8 cellular contexts compared by ENCODE assay signal in genomic region chr18:44130365-44130942, GRCh38.
DNase-seq lines count a peak whose midpoint lies in the region; ATAC-seq, FAIRE-seq and TF ChIP-seq lines count a peak whose summit lies in the region.

No MANE protein-coding gene starts in this region.

- no peaks in the 10 kb centered on the region for H3K4me1 ChIP-seq in body of pancreas
- H3K4me1 ChIP-seq in kidney (ENCODE audit: control insufficient read depth in 1 of 2, insufficient read depth in 1 of 2, low read depth in 1 of 2, low read length in 2 of 2), result no peaks in the 10 kb centered on the region
- H3K4me1 ChIP-seq in vagina, result no peaks in the 10 kb centered on the region

- 44 to 52% methylated on average over 5 of the region's 5 CpGs for WGBS in body of pancreas, 2 donors

- H3K4me3 ChIP-seq in H7 (ENCODE audit: insufficient read depth, low read depth, low read length) (no peak overlapping the region), body of pancreas (no peak overlapping the region), kidney (ENCODE audit: low read length in 2 of 2) (no peak overlapping the region), vagina (no peak overlapping the region)

- H3K9me3 ChIP-seq in body of pancreas (no peaks in the 10 kb centered on the region), kidney (ENCODE audit: control insufficient read depth in 1 of 2, low read length in 2 of 2) (no peaks in the 10 kb centered on the region), vagina (no peaks in the 10 kb centered on the region)

- H3K36me3 ChIP-seq in H7 (replicated peaks; ENCODE audit: control insufficient read depth, insufficient read depth, low read length) (no peaks in the 10 kb centered on the region), body of pancreas (replicated peaks in 1 of 2; ENCODE audit: insufficient read depth in 1 of 2, low read depth in 2 of 2) (no peaks in the 10 kb centered on the region), kidney (ENCODE audit: control insufficient read depth in 1 of 2, insufficient read depth in 2 of 2, low read length in 2 of 2) (no peaks in the 10 kb centered on the region), vagina (no peaks in the 10 kb centered on the region)

- intact Hi-C loops in body of pancreas (cut with DNase I), result no loop called here
- intact Hi-C loops in kidney (cut with DNase I), result no loop called here
- intact Hi-C loops in vagina (cut with DNase I), result no loop called here
- intact Hi-C loops in activated CD4-positive, alpha-beta memory T cell treated with anti-CD3 and anti-CD28 coated beads for 36 hours (cut with micrococcal nuclease), result loop anchor here (10.0 kb wide), 1 partner anchor 1084 kb away; no protein-coding TSS in a partner anchor

- H3K9ac ChIP-seq in kidney (ENCODE audit: low read length in 2 of 2), result no peak overlapping the region

- TF ChIP-seq CTCF in body of pancreas (IDR thresholded peaks at IDR 0.05), result peak; percentile 43 to 66 (median 50)
- peak; percentile 55 for TF ChIP-seq CTCF in kidney (IDR thresholded peaks at IDR 0.05; ENCODE audit: borderline replicate concordance, extremely low read depth, insufficient read depth)
- TF ChIP-seq CTCF in vagina (IDR thresholded peaks at IDR 0.05), result peak; percentile 18 to 59 (median 37)

- H3K9me3 Mint-ChIP-seq in activated T-cell treated with anti-CD3 and anti-CD28 coated beads, Interleukin-2, amount 50 U/mL, for 24 hours, result peaks cover 6% of the 10 kb centered on the region
- H3K9me3 Mint-ChIP-seq in activated CD4-positive, alpha-beta memory T cell treated with anti-CD3 and anti-CD28 coated beads for 36 hours, result peaks cover 2% of the 10 kb centered on the region

- DNase-seq in DMS153 (lab: John Stamatoyannopoulos, UW) (peak; percentile 2), H7 (peak; percentile 55), NCI-H2196 treated with DMSO at 0.1 percent for 48 hours (lab: John Stamatoyannopoulos, UW; ENCODE audit: unreplicated experiment) (peak; percentile 2), body of pancreas (peak; percentile 12 to 16 (median 14)), kidney (no peak), vagina (ENCODE audit: extremely low spot score in 2 of 2) (no peak)
- no peak for DNase-seq in activated T-cell treated with anti-CD3 and anti-CD28 coated beads, Interleukin-2, amount 50 U/mL, for 24 hours
- no peak for DNase-seq in activated CD4-positive, alpha-beta memory T cell treated with anti-CD3 and anti-CD28 coated beads for 36 hours

- H3K4me3 Mint-ChIP-seq in activated T-cell treated with anti-CD3 and anti-CD28 coated beads, Interleukin-2, amount 50 U/mL, for 24 hours, result no peak overlapping the region
- H3K4me3 Mint-ChIP-seq in activated CD4-positive, alpha-beta memory T cell treated with anti-CD3 and anti-CD28 coated beads for 36 hours, result no peak overlapping the region

- H3K4me1 Mint-ChIP-seq in activated T-cell treated with anti-CD3 and anti-CD28 coated beads, Interleukin-2, amount 50 U/mL, for 24 hours (ENCODE audit: low read depth), result no peaks in the 10 kb centered on the region
- no peaks in the 10 kb centered on the region for H3K4me1 Mint-ChIP-seq in activated CD4-positive, alpha-beta memory T cell treated with anti-CD3 and anti-CD28 coated beads for 36 hours (ENCODE audit: low read depth)

- no peak overlapping the region for H3K27ac ChIP-seq in body of pancreas
- H3K27ac ChIP-seq in kidney (ENCODE audit: low read depth in 2 of 2, low read length in 2 of 2), result no peak overlapping the region
- H3K27ac ChIP-seq in vagina, result no peak overlapping the region

- POLR2A ChIA-PET in activated CD4-positive, alpha-beta memory T cell treated with anti-CD3 and anti-CD28 coated beads for 36 hours (lab: Charles Lee), result no interaction called here

- no peaks in the 10 kb centered on the region for H3K27me3 ChIP-seq in H7 (ENCODE audit: control insufficient read depth, insufficient read depth, low read length)
- no peaks in the 10 kb centered on the region for H3K27me3 ChIP-seq in body of pancreas
- no peaks in the 10 kb centered on the region for H3K27me3 ChIP-seq in vagina

- no peak for TF ChIP-seq POLR2A in body of pancreas (IDR thresholded peaks at IDR 0.05)
- TF ChIP-seq POLR2A in vagina (IDR thresholded peaks at IDR 0.05), result no peak

- FAIRE-seq in kidney (lab: Jason Lieb, UNC), result no peak

- CTCF ChIA-PET in activated CD4-positive, alpha-beta memory T cell treated with anti-CD3 and anti-CD28 coated beads for 36 hours (lab: Charles Lee), result interaction anchor here (0.6 to 0.8 kb wide), 2 partner anchors 225 to 871 kb away, joined by 3 read pairs; no protein-coding TSS in a partner anchor

- H3K27ac Mint-ChIP-seq in activated T-cell treated with anti-CD3 and anti-CD28 coated beads, Interleukin-2, amount 50 U/mL, for 24 hours, result no peak overlapping the region
- no peak overlapping the region for H3K27ac Mint-ChIP-seq in activated CD4-positive, alpha-beta memory T cell treated with anti-CD3 and anti-CD28 coated beads for 36 hours

- no peaks in the 10 kb centered on the region for H3K27me3 Mint-ChIP-seq in activated T-cell treated with anti-CD3 and anti-CD28 coated beads, Interleukin-2, amount 50 U/mL, for 24 hours
- no peaks in the 10 kb centered on the region for H3K27me3 Mint-ChIP-seq in activated CD4-positive, alpha-beta memory T cell treated with anti-CD3 and anti-CD28 coated beads for 36 hours

- no peaks in the 10 kb centered on the region for H3K36me3 Mint-ChIP-seq in activated T-cell treated with anti-CD3 and anti-CD28 coated beads, Interleukin-2, amount 50 U/mL, for 24 hours (ENCODE audit: low read depth)
- H3K36me3 Mint-ChIP-seq in activated CD4-positive, alpha-beta memory T cell treated with anti-CD3 and anti-CD28 coated beads for 36 hours, result no peaks in the 10 kb centered on the region

- ATAC-seq in body of pancreas, result peak; percentile 35

Comparison
In these comparisons a context has a peak if more than half of its experiments do, and no peak if none do; other contexts are left out.
1. DNase-seq: peak in DMS153 (single experiment), H7 (single experiment), NCI-H2196 treated with DMSO at 0.1 percent for 48 hours (single experiment) and body of pancreas (4 of 4); none in kidney (single experiment), vagina (0 of 2), activated T-cell treated with anti-CD3 and anti-CD28 coated beads, Interleukin-2, amount 50 U/mL, for 24 hours (single experiment) and activated CD4-positive, alpha-beta memory T cell treated with anti-CD3 and anti-CD28 coated beads for 36 hours (single experiment).
2. Peak in every context shown above with its lines, with median percentiles within 50 percentile points of each other: CTCF ChIP-seq.